ENCODE assay signal across 2 cellular contexts in genomic region chr1:205973377-205974232, GRCh38.
TF ChIP-seq lines count a peak whose summit lies in the region.

No MANE protein-coding gene starts in this region.

TF ChIP-seq in HEK293, 187 proteins besides CTCF, POLR2A, EP300 and RAD21 (continues in another document):
- 0 out of 2 replicates have a peak, but pooled peaks have one; percentile 60 for TF ChIP-seq ZNF571 (tag by site-specific recombination; IDR thresholded peaks at IDR 0.05)
- peak; percentile 22; the same call in 1 of the 2 replicates for TF ChIP-seq ZNF23 (tag by site-specific recombination; IDR thresholded peaks at IDR 0.05; ENCODE audit: borderline replicate concordance)
- TF ChIP-seq ZNF785 (tag by site-specific recombination; IDR thresholded peaks at IDR 0.05): peak; percentile 11; the same call in 1 of the 2 replicates
- no peak for TF ChIP-seq ZNF548 (tag by site-specific recombination; IDR thresholded peaks at IDR 0.05)
- TF ChIP-seq ZNF670 (tag by site-specific recombination; IDR thresholded peaks at IDR 0.05; ENCODE audit: low read depth): no peak
- 0 out of 2 replicates have a peak, but pooled peaks have one; percentile 2 for TF ChIP-seq ZNF585B (tag by site-specific recombination; IDR thresholded peaks at IDR 0.05)
- TF ChIP-seq ZNF518A (tag by site-specific recombination; conservative IDR thresholded peaks at IDR 0.05; ENCODE audit: low read depth): no peak
- TF ChIP-seq ZNF600 (tag by site-specific recombination; IDR thresholded peaks at IDR 0.05): no peak
- peak; percentile 15; the same call in 1 of the 2 replicates for TF ChIP-seq ZNF202 (tag by site-specific recombination; IDR thresholded peaks at IDR 0.05; ENCODE audit: borderline replicate concordance)
- TF ChIP-seq ZNF239 (tag by site-specific recombination; IDR thresholded peaks at IDR 0.05): 0 out of 2 replicates have a peak, but pooled peaks have one; percentile 52
- no peak; the same call in 1 of the 2 replicates for TF ChIP-seq GLI4 (tag by site-specific recombination; IDR thresholded peaks at IDR 0.05)
- TF ChIP-seq ZNF175 (tag by site-specific recombination; IDR thresholded peaks at IDR 0.05): no peak; the same call in 1 of the 2 replicates
- 0 out of 2 replicates have a peak, but pooled peaks have one; percentile 3 for TF ChIP-seq AEBP2 (tag by site-specific recombination; IDR thresholded peaks at IDR 0.05; ENCODE audit: borderline replicate concordance)
- TF ChIP-seq ZNF596 (tag by site-specific recombination; IDR thresholded peaks at IDR 0.05): no peak
- 0 out of 2 replicates have a peak, but pooled peaks have one; percentile 10 for TF ChIP-seq ZSCAN5A (tag by site-specific recombination; IDR thresholded peaks at IDR 0.05)
- 0 out of 2 replicates have a peak, but pooled peaks have one; percentile 21 for TF ChIP-seq YY2 (tag by site-specific recombination; IDR thresholded peaks at IDR 0.05)
- no peak for TF ChIP-seq ZNF513 (tag by site-specific recombination; IDR thresholded peaks at IDR 0.05)
- TF ChIP-seq ZNF707 (tag by site-specific recombination; IDR thresholded peaks at IDR 0.05): peak; percentile 59; the same call in 1 of the 2 replicates

TF ChIP-seq in H1, 55 proteins besides CTCF, POLR2A, EP300 and RAD21:
- TF ChIP-seq HDAC2 (IDR thresholded peaks at IDR 0.05; ENCODE audit: borderline replicate concordance in 1 of 2, low read depth in 2 of 2, low read length in 2 of 2) (no peak), NANOG (IDR thresholded peaks at IDR 0.05; ENCODE audit: insufficient read depth, low read depth, low read length, poor library complexity, severe bottlenecking) (no peak), CBX5 (IDR thresholded peaks at IDR 0.05; ENCODE audit: low read depth, low read length) (no peak), SP2 (IDR thresholded peaks at IDR 0.05; ENCODE audit: low read length) (no peak), BCL11A (IDR thresholded peaks at IDR 0.05; ENCODE audit: low read depth in 2 of 2, low read length in 2 of 2) (no peak), POLR2AphosphoS5 (IDR thresholded peaks at IDR 0.05; ENCODE audit: low read depth, low read length) (no peak), POU5F1 (IDR thresholded peaks at IDR 0.05; ENCODE audit: low read depth, low read length) (no peak), RFX5 (IDR thresholded peaks at IDR 0.05; ENCODE audit: borderline replicate concordance, low read depth, low read length) (no peak), ATF2 (IDR thresholded peaks at IDR 0.05; ENCODE audit: low read length) (no peak), TBP (IDR thresholded peaks at IDR 0.05; ENCODE audit: low read depth, low read length) (no peak), RNF2 (IDR thresholded peaks at IDR 0.05; ENCODE audit: borderline replicate concordance, low read depth, low read length, missing control alignments, poor library complexity, severe bottlenecking) (no peak), USF2 (IDR thresholded peaks at IDR 0.05; ENCODE audit: low read length) (no peak), TAF7 (optimal IDR thresholded peaks at IDR 0.05; ENCODE audit: borderline replicate concordance, low read depth, low read length) (no peak)
